ENCODE assay signal across 1 cellular context in the genomic region with DNA sequence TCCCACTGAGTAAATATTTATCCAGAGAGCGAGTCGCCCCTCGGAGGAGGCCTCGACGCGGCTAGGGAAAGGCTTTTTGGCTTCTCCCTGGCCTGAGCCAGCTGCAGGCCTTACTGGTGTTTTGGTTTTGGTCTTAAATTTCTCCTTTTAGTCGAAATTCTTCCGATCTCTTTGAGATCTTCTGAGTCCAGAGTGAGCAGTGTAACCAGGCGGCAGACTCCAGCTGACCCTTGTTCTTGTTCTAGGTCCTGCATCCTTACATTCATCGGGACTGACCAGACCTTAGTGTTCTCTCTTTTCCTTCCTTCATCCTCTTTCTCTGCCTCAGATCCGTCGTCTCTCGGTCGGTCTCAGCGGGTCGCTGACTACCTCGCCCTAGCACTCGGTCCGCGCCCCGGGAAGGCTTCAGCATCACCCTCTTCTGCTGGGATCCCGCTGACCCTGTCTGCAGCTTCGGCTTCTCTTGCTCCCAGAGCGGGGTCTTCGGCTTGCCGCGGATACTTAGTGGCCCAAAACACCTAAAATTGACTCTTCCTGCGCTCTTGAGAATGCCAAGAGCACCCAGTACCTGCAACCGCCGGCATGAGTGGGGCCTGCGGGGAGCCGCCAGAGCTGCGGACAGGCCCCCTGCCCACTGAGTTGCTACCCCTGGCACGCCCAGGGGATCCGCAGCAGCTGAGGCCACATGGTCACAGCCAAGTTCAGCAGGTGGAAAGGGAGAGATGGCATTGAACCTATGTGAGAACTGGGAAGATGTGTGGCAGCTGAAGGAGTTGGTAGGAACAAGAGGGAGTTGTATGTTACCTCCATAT.
TF ChIP-seq lines count a peak whose summit lies in the region.

No MANE protein-coding gene starts in this region.

TF ChIP-seq in HepG2, 621 proteins besides CTCF, POLR2A, EP300 and RAD21 (continued from another document):
- no peak for TF ChIP-seq PAXIP1 (CRISPR knock-in tag; conservative IDR thresholded peaks at IDR 0.05)
- TF ChIP-seq ZNF841 (CRISPR knock-in tag; IDR thresholded peaks at IDR 0.05; ENCODE audit: borderline replicate concordance), result no peak
- no peak for TF ChIP-seq ELF1 (CRISPR knock-in tag; IDR thresholded peaks at IDR 0.05)
